Comparison of ENCODE assay signal across 9 cellular contexts in the genomic region with DNA sequence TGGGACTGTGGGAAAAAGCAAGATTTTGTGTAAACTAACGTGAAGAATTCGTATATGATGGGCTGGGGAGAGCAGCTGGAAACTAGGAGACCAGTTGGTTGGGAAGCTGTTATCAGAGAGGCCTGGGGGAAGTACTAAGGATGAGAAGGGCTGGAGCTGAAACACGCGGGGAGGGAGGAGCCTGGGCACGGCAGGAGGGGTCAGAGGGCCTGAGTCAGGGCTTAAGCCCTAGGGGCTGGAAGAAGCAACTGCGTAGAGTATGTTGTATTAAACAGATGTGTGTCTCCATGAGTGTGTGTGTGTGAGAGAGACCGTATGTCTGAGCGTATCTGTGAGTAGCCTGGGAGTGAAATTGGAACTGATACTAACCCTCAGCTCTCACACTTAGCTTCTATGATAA. TPM values are rescaled to one million over a fixed set of nuclear protein-coding genes. Genes with fewer than 3 reads are reported as not detected.
DNase-seq lines count a peak whose midpoint lies in the region; ATAC-seq, FAIRE-seq and TF ChIP-seq lines count a peak whose summit lies in the region.
"Had no signal": no experiment of that assay in that cellular context is flagged by ENCODE, and none has a peak within 500 bp of the region (broad histone marks: within the 10 kb centered on the region; RNA-seq: fewer than 3 reads in every experiment).

No MANE protein-coding gene starts in this region.

- H3K36me3 Mint-ChIP-seq in Caco-2 (ENCODE audit: insufficient read depth, unreplicated experiment) (peaks cover 6% of the 10 kb centered on the region), mesothelial cell of epicardium (peaks cover 4% of the 10 kb centered on the region)
- peaks cover 3% of the 10 kb centered on the region for H3K36me3 Mint-ChIP-seq in activated CD8-positive, alpha-beta T cell treated with anti-CD3 and anti-CD28 coated beads for 36 hours (ENCODE audit: low read depth)

- H3K4me3 Mint-ChIP-seq in Caco-2 (ENCODE audit: unreplicated experiment) (no peak overlapping the region), mesothelial cell of epicardium (no peak overlapping the region)
- H3K4me3 Mint-ChIP-seq in activated CD8-positive, alpha-beta T cell treated with anti-CD3 and anti-CD28 coated beads for 36 hours, result peak overlapping the region; percentile 73

- peak; percentile 52 for ATAC-seq in activated CD8-positive, alpha-beta T cell treated with anti-CD3 and anti-CD28 coated beads for 36 hours
- ATAC-seq in HG03280 (IDR thresholded peaks at IDR 0.05; ENCODE audit: unreplicated experiment), result no peak
- no peak for ATAC-seq in GM21526 (IDR thresholded peaks at IDR 0.05; ENCODE audit: low FRiP score, unreplicated experiment)

- DNase-seq in Caco-2, result peak; percentile 58 to 76
- peak; percentile 31 for DNase-seq in HTR-8/SVneo (ENCODE audit: insufficient read length, low spot score)
- peak; percentile 18 for DNase-seq in activated CD8-positive, alpha-beta T cell treated with anti-CD3 and anti-CD28 coated beads for 36 hours
- no peak for DNase-seq in mesothelial cell of epicardium (ENCODE audit: low spot score in 2 of 2, unreplicated experiment in 2 of 2)
- DNase-seq in SHP77 treated with DMSO at 0.1 percent for 48 hours (lab: John Stamatoyannopoulos, UW), result no peak
- no peak for DNase-seq in coronary artery (ENCODE audit: low spot score)
- DNase-seq: NCI-H748 treated with DMSO at 0.1 percent for 48 hours had no signal

- H3K27me3 ChIP-seq in Caco-2 (replicated peaks; ENCODE audit: control insufficient read depth, insufficient read depth, low read length), result no peaks in the 10 kb centered on the region

- intact Hi-C loops in Caco-2 (cut with micrococcal nuclease; ENCODE audit: unreplicated experiment), result no loop called here
- intact Hi-C loops in activated CD8-positive, alpha-beta T cell treated with anti-CD3 and anti-CD28 coated beads for 36 hours (cut with micrococcal nuclease), result no loop called here

- no peaks in the 10 kb centered on the region for H3K36me3 ChIP-seq in Caco-2 (ENCODE audit: control insufficient read depth, insufficient read depth, low read length)

- POLR2A ChIA-PET in Caco-2 (lab: Charles Lee), result no interaction called here
- POLR2A ChIA-PET in activated CD8-positive, alpha-beta T cell treated with anti-CD3 and anti-CD28 coated beads for 36 hours (lab: Charles Lee), result no interaction called here

- peak overlapping the region; percentile 14 for H3K27ac Mint-ChIP-seq in Caco-2 (ENCODE audit: unreplicated experiment)
- H3K27ac Mint-ChIP-seq in activated CD8-positive, alpha-beta T cell treated with anti-CD3 and anti-CD28 coated beads for 36 hours, result peak overlapping the region; percentile 27
- peak overlapping the region; percentile 15 for H3K27ac Mint-ChIP-seq in mesothelial cell of epicardium

- CTCF ChIA-PET in Caco-2 (lab: Charles Lee), result no interaction called here
- CTCF ChIA-PET in activated CD8-positive, alpha-beta T cell treated with anti-CD3 and anti-CD28 coated beads for 36 hours (lab: Charles Lee), result interaction anchor here (1.0 to 1.4 kb wide), 2 partner anchors 37 to 39 kb away, joined by 3 read pairs; no protein-coding TSS in a partner anchor

- no peaks in the 10 kb centered on the region for H3K9me3 Mint-ChIP-seq in Caco-2 (ENCODE audit: unreplicated experiment)
- H3K9me3 Mint-ChIP-seq in activated CD8-positive, alpha-beta T cell treated with anti-CD3 and anti-CD28 coated beads for 36 hours, result peaks cover 2% of the 10 kb centered on the region
- H3K9me3 Mint-ChIP-seq in mesothelial cell of epicardium, result no peaks in the 10 kb centered on the region

- peaks cover 11% of the 10 kb centered on the region for H3K4me1 ChIP-seq in Caco-2

- H3K27ac ChIP-seq in coronary artery, result no peak overlapping the region

- no peak for FAIRE-seq in HTR-8/SVneo (lab: Jason Lieb, UNC)

- H3K27me3 Mint-ChIP-seq in Caco-2 (ENCODE audit: insufficient read depth, unreplicated experiment) (no peaks in the 10 kb centered on the region), mesothelial cell of epicardium (ENCODE audit: low read depth) (peaks cover 12% of the 10 kb centered on the region)
- H3K27me3 Mint-ChIP-seq in activated CD8-positive, alpha-beta T cell treated with anti-CD3 and anti-CD28 coated beads for 36 hours, result peaks cover 1% of the 10 kb centered on the region

- H3K9me3 ChIP-seq in Caco-2, result no peaks in the 10 kb centered on the region

- TF ChIP-seq CTCF in Caco-2 (IDR thresholded peaks at IDR 0.05; ENCODE audit: insufficient read depth in 1 of 2, low read depth in 1 of 2, low read length in 1 of 2, severe bottlenecking in 1 of 2, unreplicated experiment in 1 of 2) (no peak), mesothelial cell of epicardium (IDR thresholded peaks at IDR 0.05; ENCODE audit: unreplicated experiment) (no peak), coronary artery (IDR thresholded peaks at IDR 0.05) (no peak)
- TF ChIP-seq CTCF in activated CD8-positive, alpha-beta T cell treated with anti-CD3 and anti-CD28 coated beads for 36 hours (IDR thresholded peaks at IDR 0.05), result no peak

- H3K4me1 Mint-ChIP-seq in Caco-2 (ENCODE audit: low read depth, unreplicated experiment) (peaks cover 10% of the 10 kb centered on the region), mesothelial cell of epicardium (peaks cover 13% of the 10 kb centered on the region)
- peaks cover 9% of the 10 kb centered on the region for H3K4me1 Mint-ChIP-seq in activated CD8-positive, alpha-beta T cell treated with anti-CD3 and anti-CD28 coated beads for 36 hours (ENCODE audit: low read depth)

- H3K4me3 ChIP-seq in Caco-2 (ENCODE audit: low read depth, low read length) (no peak overlapping the region), coronary artery (no peak overlapping the region)

- BruUV-seq in Caco-2 (replicated peaks; lab: Mats Ljungman, UMichigan), result no TSS peak

RNA-seq across cellular contexts. Expression of gene POMC, which starts 8.4 kb away (rescaled TPM):
- 10.5 and 14.9 TPM in 2 replicates for total RNA-seq in Caco-2 (2022)
- 1 to 10 TPM; 5.1 to 5.5 TPM for total RNA-seq in activated CD8-positive, alpha-beta T cell treated with anti-CD3 and anti-CD28 coated beads for 36 hours
- 0.29 TPM in 1 of 3 replicates, not detected in the others for total RNA-seq in mesothelial cell of epicardium

Comparison
In these comparisons a context has a peak if more than half of its experiments do, and no peak if none do; other contexts are left out.
1. DNase-seq: peak in Caco-2 (2 of 2), HTR-8/SVneo (single experiment) and activated CD8-positive, alpha-beta T cell treated with anti-CD3 and anti-CD28 coated beads for 36 hours (single experiment); none in mesothelial cell of epicardium (0 of 2), SHP77 treated with DMSO at 0.1 percent for 48 hours (single experiment) and coronary artery (single experiment).
2. Peak in every context shown above with its lines, with median percentiles within 50 percentile points of each other: H3K27ac Mint-ChIP-seq.